Comparison of ENCODE assay signal across 19 cellular contexts in the genomic region with DNA sequence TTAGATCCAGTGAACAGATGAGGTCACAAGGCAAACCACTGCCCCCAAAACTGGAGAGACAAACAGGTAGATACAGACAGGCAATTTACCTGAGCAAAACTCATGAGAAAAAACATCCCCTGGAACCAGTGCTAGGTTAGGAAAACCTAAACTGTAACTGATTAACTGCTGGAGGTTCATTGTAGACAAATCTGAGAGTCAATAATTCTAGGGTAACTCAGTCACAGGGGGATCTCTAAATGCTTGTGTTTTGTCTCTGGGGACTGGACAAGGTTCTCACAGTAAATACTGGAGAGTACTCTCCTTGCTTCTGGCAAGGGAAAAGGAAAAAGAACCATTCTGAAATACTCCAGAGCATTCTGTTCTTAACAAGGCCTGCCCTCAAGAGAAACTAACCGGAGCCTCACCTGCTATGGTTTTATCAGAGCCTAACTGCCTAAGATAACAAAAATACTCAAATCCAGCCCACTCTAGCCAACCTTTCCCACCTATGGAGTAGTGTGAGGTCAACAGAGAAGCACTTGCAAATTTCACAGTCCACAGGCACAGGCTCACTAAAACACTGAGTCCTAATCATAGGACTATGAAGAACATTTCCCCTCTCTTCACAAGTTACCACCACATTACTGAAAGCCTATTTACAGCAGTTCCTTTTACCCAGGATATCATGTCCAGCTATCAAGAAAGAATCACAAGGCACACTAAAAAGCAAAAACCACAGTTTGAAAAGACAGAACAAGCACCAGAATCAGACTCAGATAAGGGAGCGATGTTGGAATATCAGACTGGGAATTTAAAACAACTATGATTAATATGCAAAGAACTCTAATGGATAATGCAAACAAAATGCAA.
DNase-seq lines count a peak whose midpoint lies in the region; ATAC-seq, FAIRE-seq and TF ChIP-seq lines count a peak whose summit lies in the region.
"Had no signal": no experiment of that assay in that cellular context is flagged by ENCODE, and none has a peak within 500 bp of the region (broad histone marks: within the 10 kb centered on the region; RNA-seq: fewer than 3 reads in every experiment).

No MANE protein-coding gene starts in this region.

- no peaks in the 10 kb centered on the region for H3K27me3 Mint-ChIP-seq in HFFc6 (ENCODE audit: insufficient read depth)
- no peaks in the 10 kb centered on the region for H3K27me3 Mint-ChIP-seq in WTC11 (ENCODE audit: low read depth)
- H3K27me3 Mint-ChIP-seq in naive thymus-derived CD8-positive, alpha-beta T cell = no peaks in the 10 kb centered on the region
- H3K27me3 Mint-ChIP-seq: activated CD4-positive, alpha-beta T cell treated with anti-CD3 and anti-CD28 coated beads, Interleukin-2, amount 10 ng/mL, durations not matched to agents 7 days and 5 days had no signal

- H3K4me1 Mint-ChIP-seq in HFFc6 (ENCODE audit: low read depth) = peaks cover 11% of the 10 kb centered on the region
- H3K4me1 Mint-ChIP-seq in WTC11 = no peaks in the 10 kb centered on the region
- H3K4me1 Mint-ChIP-seq in naive thymus-derived CD8-positive, alpha-beta T cell = peaks cover 36 to 67% (median 54%) of the 10 kb centered on the region in 4 donors

- CTCF ChIA-PET in WTC11 (lab: Charles Lee) = no interaction called here

- peak; percentile 29 for DNase-seq in SIG-M5 treated with dmso at 0.1 percent for 504 hours (lab: John Stamatoyannopoulos, UW; ENCODE audit: unreplicated experiment)
- DNase-seq in SIG-M5 (lab: John Stamatoyannopoulos, UW) = no peak
- no peak for DNase-seq in HFFc6
- no peak for DNase-seq in WTC11 (ENCODE audit: low spot score)
- no peak for DNase-seq in naive thymus-derived CD8-positive, alpha-beta T cell
- no peak for DNase-seq in GOT3 (lab: John Stamatoyannopoulos, UW)
- DNase-seq in D721Med (ENCODE audit: insufficient read length, low spot score) = no peak
- DNase-seq in NCI-H2196 treated with DMSO at 0.1 percent for 48 hours (lab: John Stamatoyannopoulos, UW; ENCODE audit: unreplicated experiment) = no peak
- DNase-seq: activated CD4-positive, alpha-beta T cell treated with anti-CD3 and anti-CD28 coated beads, Interleukin-2, amount 10 ng/mL, durations not matched to agents 7 days and 5 days; Caco-2; effector CD8-positive, alpha-beta T cell; midbrain; NCI-H1092 treated with DMSO at 0.1 percent for 48 hours; NCI-H446; ovary; stimulated activated CD4-positive, alpha-beta T cell treated with anti-CD3 and anti-CD28 coated beads, Interleukin-12 subunit alpha, Interleukin-12 subunit beta, amount 100 ng/mL, for 4 hours had no signal

- POLR2A ChIA-PET in WTC11 (lab: Charles Lee) = no interaction called here
- POLR2A ChIA-PET in naive thymus-derived CD8-positive, alpha-beta T cell (lab: Charles Lee) = no interaction called here

- FAIRE-seq in D721Med (lab: Jason Lieb, UNC) = no peak
- FAIRE-seq: A549 had no signal

- H3K4me3 Mint-ChIP-seq in HFFc6 (no peak overlapping the region), WTC11 (no peak overlapping the region)
- peak overlapping the region in 8 of 10 donors; percentile 11 to 76 (median 40) for H3K4me3 Mint-ChIP-seq in naive thymus-derived CD8-positive, alpha-beta T cell
- H3K4me3 Mint-ChIP-seq: activated CD4-positive, alpha-beta T cell treated with anti-CD3 and anti-CD28 coated beads, Interleukin-2, amount 10 ng/mL, durations not matched to agents 7 days and 5 days; activated T-helper 1 cell treated with anti-CD3 and anti-CD28 coated beads, Interleukin-12 subunit alpha, Interleukin-12 subunit beta, Interleukin-2, Interleukin-4 antibody, amounts not matched to agents 30 ng/mL and 10 ng/mL and 1 ng/mL, durations not matched to agents 14 hours and 24 hours and 36 hours had no signal

- H3K27ac Mint-ChIP-seq in HFFc6 (peak overlapping the region; percentile 6; the same call in 1 of the 2 replicates), WTC11 (peak overlapping the region; percentile 51; the same call in 1 of the 2 replicates)
- peak overlapping the region; percentile 12 to 93 (median 76) for H3K27ac Mint-ChIP-seq in naive thymus-derived CD8-positive, alpha-beta T cell
- H3K27ac Mint-ChIP-seq: activated CD4-positive, alpha-beta T cell treated with anti-CD3 and anti-CD28 coated beads, Interleukin-2, amount 10 ng/mL, durations not matched to agents 7 days and 5 days; activated T-helper 1 cell treated with anti-CD3 and anti-CD28 coated beads, Interleukin-12 subunit alpha, Interleukin-12 subunit beta, Interleukin-2, Interleukin-4 antibody, amounts not matched to agents 30 ng/mL and 10 ng/mL and 1 ng/mL, durations not matched to agents 14 hours and 24 hours and 36 hours had no signal

- ATAC-seq in WTC11 = no peak
- no peak for ATAC-seq in naive thymus-derived CD8-positive, alpha-beta T cell
- ATAC-seq: A549, gastroesophageal sphincter had no signal

- no peak for TF ChIP-seq CTCF in HFFc6 (IDR thresholded peaks at IDR 0.05)
- no peak for TF ChIP-seq CTCF in WTC11 (IDR thresholded peaks at IDR 0.05)
- TF ChIP-seq CTCF in D721Med (IDR thresholded peaks at IDR 0.05; ENCODE audit: insufficient read depth, missing control alignments) = no peak

- H3K9me3 Mint-ChIP-seq in HFFc6 (no peaks in the 10 kb centered on the region), WTC11 (peaks cover 2% of the 10 kb centered on the region)
- no peaks in the 10 kb centered on the region for H3K9me3 Mint-ChIP-seq in naive thymus-derived CD8-positive, alpha-beta T cell
- H3K9me3 Mint-ChIP-seq: activated CD4-positive, alpha-beta T cell treated with anti-CD3 and anti-CD28 coated beads, Interleukin-2, amount 10 ng/mL, durations not matched to agents 7 days and 5 days had no signal

- H3K36me3 Mint-ChIP-seq in HFFc6 (ENCODE audit: low read depth) (no peaks in the 10 kb centered on the region), WTC11 (no peaks in the 10 kb centered on the region)
- H3K36me3 Mint-ChIP-seq in naive thymus-derived CD8-positive, alpha-beta T cell = peaks cover 0 to 5% (median 0%) of the 10 kb centered on the region in 3 donors

TF ChIP-seq in WTC11, 78 proteins besides CTCF, POLR2A, EP300 and RAD21:
- TF ChIP-seq FOXP1 (CRISPR knock-in tag; IDR thresholded peaks at IDR 0.05; ENCODE audit: borderline replicate concordance) (no peak), NFYB (CRISPR knock-in tag; conservative IDR thresholded peaks at IDR 0.05; ENCODE audit: low read depth) (no peak), TCF7 (CRISPR knock-in tag; IDR thresholded peaks at IDR 0.05; ENCODE audit: low read depth) (no peak), FOXK1 (CRISPR knock-in tag; IDR thresholded peaks at IDR 0.05) (no peak), SP1 (CRISPR knock-in tag; conservative IDR thresholded peaks at IDR 0.05) (no peak), MYBL2 (CRISPR knock-in tag; IDR thresholded peaks at IDR 0.05) (no peak)
- TF ChIP-seq, protein P1, sequence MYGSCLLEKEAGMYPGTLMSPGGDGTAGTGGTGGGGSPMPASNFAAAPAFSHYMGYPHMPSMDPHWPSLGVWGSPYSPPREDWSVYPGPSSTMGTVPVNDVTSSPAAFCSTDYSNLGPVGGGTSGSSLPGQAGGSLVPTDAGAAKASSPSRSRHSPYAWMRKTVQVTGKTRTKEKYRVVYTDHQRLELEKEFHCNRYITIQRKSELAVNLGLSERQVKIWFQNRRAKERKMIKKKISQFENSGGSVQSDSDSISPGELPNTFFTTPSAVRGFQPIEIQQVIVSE (CRISPR knock-in tag; IDR thresholded peaks at IDR 0.05; ENCODE audit: borderline replicate concordance) = no peak

Comparison
In these comparisons a context has a peak if more than half of its experiments do, and no peak if none do; other contexts are left out.
1. H3K27ac Mint-ChIP-seq: peak in every context shown above with its lines; median percentile 76 in naive thymus-derived CD8-positive, alpha-beta T cell; 51 in WTC11; 6 in HFFc6.
2. H3K4me3 Mint-ChIP-seq: peak in naive thymus-derived CD8-positive, alpha-beta T cell (8 of 10); none in HFFc6 (single experiment) and WTC11 (single experiment).